ENCODE assay signal across 1 cellular context in genomic region chr7:7495171-7495570, GRCh38.
TF ChIP-seq lines count a peak whose summit lies in the region.

No MANE protein-coding gene starts in this region.

TF ChIP-seq in SK-N-SH, 30 proteins besides CTCF, POLR2A, EP300 and RAD21 (continued from another document):
- TF ChIP-seq, protein P1, sequence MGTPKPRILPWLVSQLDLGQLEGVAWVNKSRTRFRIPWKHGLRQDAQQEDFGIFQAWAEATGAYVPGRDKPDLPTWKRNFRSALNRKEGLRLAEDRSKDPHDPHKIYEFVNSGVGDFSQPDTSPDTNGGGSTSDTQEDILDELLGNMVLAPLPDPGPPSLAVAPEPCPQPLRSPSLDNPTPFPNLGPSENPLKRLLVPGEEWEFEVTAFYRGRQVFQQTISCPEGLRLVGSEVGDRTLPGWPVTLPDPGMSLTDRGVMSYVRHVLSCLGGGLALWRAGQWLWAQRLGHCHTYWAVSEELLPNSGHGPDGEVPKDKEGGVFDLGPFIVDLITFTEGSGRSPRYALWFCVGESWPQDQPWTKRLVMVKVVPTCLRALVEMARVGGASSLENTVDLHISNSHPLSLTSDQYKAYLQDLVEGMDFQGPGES (IDR thresholded peaks at IDR 0.05; ENCODE audit: low read depth, low read length), result no peak
